In the genomic region with DNA sequence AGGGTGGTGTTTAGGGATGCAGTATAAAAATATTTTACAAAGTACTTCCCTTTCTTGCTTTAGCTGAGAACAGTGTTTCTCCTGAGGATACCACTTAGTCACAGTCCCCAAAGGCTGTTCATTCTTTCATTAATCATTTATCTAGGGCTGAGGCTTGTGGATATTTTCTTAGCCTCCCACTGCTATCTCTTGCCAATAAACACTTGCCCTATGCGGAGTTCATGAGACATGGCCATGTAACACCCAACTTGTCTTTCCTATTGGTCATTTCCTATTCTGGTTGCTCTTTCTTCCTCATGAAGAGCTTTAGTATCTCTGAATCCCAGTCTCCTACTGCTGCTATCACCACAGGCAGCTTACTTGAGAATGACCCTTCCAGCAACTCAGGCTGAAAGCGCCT, we compare ENCODE assay signal across 1 cellular context.
TF ChIP-seq lines count a peak whose summit lies in the region.

No MANE protein-coding gene starts in this region.

TF ChIP-seq in K562, 482 proteins besides CTCF, POLR2A, EP300 and RAD21 (continued from another document):
- TF ChIP-seq, protein P1, sequence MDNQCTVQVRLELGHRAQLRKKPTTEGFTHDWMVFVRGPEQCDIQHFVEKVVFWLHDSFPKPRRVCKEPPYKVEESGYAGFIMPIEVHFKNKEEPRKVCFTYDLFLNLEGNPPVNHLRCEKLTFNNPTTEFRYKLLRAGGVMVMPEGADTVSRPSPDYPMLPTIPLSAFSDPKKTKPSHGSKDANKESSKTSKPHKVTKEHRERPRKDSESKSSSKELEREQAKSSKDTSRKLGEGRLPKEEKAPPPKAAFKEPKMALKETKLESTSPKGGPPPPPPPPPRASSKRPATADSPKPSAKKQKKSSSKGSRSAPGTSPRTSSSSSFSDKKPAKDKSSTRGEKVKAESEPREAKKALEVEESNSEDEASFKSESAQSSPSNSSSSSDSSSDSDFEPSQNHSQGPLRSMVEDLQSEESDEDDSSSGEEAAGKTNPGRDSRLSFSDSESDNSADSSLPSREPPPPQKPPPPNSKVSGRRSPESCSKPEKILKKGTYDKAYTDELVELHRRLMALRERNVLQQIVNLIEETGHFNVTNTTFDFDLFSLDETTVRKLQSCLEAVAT (IDR thresholded peaks at IDR 0.05): no peak
- no peak for TF ChIP-seq GABPA (tag; conservative IDR thresholded peaks at IDR 0.05; ENCODE audit: low read depth)
- no peak for TF ChIP-seq ZNF583 (CRISPR knock-in tag; IDR thresholded peaks at IDR 0.05)
- no peak for TF ChIP-seq NCOR1 (IDR thresholded peaks at IDR 0.05)
- TF ChIP-seq, protein P2, sequence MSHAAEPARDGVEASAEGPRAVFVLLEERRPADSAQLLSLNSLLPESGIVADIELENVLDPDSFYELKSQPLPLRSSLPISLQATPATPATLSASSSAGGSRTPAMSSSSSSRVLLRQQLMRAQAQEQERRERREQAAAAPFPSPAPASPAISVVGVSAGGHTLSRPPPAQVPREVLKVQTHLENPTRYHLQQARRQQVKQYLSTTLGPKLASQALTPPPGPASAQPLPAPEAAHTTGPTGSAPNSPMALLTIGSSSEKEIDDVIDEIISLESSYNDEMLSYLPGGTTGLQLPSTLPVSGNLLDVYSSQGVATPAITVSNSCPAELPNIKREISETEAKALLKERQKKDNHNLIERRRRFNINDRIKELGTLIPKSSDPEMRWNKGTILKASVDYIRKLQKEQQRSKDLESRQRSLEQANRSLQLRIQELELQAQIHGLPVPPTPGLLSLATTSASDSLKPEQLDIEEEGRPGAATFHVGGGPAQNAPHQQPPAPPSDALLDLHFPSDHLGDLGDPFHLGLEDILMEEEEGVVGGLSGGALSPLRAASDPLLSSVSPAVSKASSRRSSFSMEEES (CRISPR knock-in tag; IDR thresholded peaks at IDR 0.05): no peak
- TF ChIP-seq CC2D1A (IDR thresholded peaks at IDR 0.05): no peak
- TF ChIP-seq, protein P3, sequence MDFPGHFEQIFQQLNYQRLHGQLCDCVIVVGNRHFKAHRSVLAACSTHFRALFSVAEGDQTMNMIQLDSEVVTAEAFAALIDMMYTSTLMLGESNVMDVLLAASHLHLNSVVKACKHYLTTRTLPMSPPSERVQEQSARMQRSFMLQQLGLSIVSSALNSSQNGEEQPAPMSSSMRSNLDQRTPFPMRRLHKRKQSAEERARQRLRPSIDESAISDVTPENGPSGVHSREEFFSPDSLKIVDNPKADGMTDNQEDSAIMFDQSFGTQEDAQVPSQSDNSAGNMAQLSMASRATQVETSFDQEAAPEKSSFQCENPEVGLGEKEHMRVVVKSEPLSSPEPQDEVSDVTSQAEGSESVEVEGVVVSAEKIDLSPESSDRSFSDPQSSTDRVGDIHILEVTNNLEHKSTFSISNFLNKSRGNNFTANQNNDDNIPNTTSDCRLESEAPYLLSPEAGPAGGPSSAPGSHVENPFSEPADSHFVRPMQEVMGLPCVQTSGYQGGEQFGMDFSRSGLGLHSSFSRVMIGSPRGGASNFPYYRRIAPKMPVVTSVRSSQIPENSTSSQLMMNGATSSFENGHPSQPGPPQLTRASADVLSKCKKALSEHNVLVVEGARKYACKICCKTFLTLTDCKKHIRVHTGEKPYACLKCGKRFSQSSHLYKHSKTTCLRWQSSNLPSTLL (IDR thresholded peaks at IDR 0.05): no peak
